In the genomic region with DNA sequence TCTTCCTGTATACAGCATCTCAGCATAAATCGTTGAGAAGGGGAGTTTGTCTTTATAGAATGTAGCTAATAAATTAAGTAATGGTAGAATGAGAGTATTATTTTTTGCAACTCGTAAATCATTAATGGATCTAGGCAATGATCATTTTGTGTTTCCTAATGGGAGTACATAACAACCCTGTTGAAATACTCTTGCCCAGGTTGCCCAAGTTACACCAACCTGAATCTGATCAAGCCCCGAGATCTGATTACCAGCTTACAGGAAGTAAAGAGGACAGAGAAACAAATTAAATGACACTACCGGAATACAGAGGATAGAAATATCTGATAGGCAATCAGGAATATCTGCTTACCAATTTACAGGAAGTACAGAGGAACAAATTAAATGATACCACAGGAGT, we compare ENCODE assay signal across 24 cellular contexts.
"Had no signal": no experiment of that assay in that cellular context is flagged by ENCODE, and none has a peak within 500 bp of the region (broad histone marks: within the 10 kb centered on the region; RNA-seq: fewer than 3 reads in every experiment).

No MANE protein-coding gene starts in this region.

- H3K27me3 ChIP-seq: colonic mucosa, foreskin keratinocyte, gastroesophageal sphincter, heart left ventricle had no signal

- H3K27me3 Mint-ChIP-seq: central memory CD8-positive, alpha-beta T cell; dendritic cell treated with granulocyte-macrophage colony-stimulating factor and Interleukin-4, amounts not matched to agents 40 ng/mL and 50 ng/mL, for 4 days; effector memory CD8-positive, alpha-beta T cell had no signal

- H3K4me1 Mint-ChIP-seq: central memory CD8-positive, alpha-beta T cell; endodermal cell had no signal

- DNase-seq: cerebellar nuclear complex; colonic mucosa; cortex of kidney; effector CD8-positive, alpha-beta T cell; effector memory CD8-positive, alpha-beta T cell; endodermal cell; erythroblast; foreskin keratinocyte; heart left ventricle; hippocampal formation; left cardiac atrium; left ventricle myocardium inferior; lower lobe of right lung; mesendoderm; midbrain had no signal

- H3K27ac Mint-ChIP-seq: dendritic cell treated with granulocyte-macrophage colony-stimulating factor and Interleukin-4, amounts not matched to agents 40 ng/mL and 50 ng/mL, for 4 days; effector memory CD8-positive, alpha-beta T cell; endodermal cell had no signal

- ATAC-seq: effector memory CD8-positive, alpha-beta T cell; esophagus mucosa; foreskin keratinocyte; gastroesophageal sphincter; heart left ventricle; left cardiac atrium; lower lobe of right lung had no signal

- H3K36me3 ChIP-seq: colonic mucosa, gastroesophageal sphincter, heart left ventricle, left ventricle myocardium inferior, lower lobe of right lung had no signal

- H3K4me1 ChIP-seq: colonic mucosa, foreskin keratinocyte, gastroesophageal sphincter, left ventricle myocardium inferior, lower lobe of right lung had no signal

- H3K9me3 Mint-ChIP-seq: central memory CD8-positive, alpha-beta T cell; effector memory CD8-positive, alpha-beta T cell had no signal

- H3K4me3 ChIP-seq: colonic mucosa, gastroesophageal sphincter, heart left ventricle, left ventricle myocardium inferior, lower lobe of right lung had no signal

- H3K27ac ChIP-seq: colonic mucosa, epithelial cell of prostate, foreskin keratinocyte, gastroesophageal sphincter, heart left ventricle, left ventricle myocardium inferior, lower lobe of right lung had no signal

- FAIRE-seq: endometrium, frontal cortex, islet of Langerhans, keratinocyte had no signal

- H3K9me3 ChIP-seq: colonic mucosa, gastroesophageal sphincter, lower lobe of right lung had no signal

- H3K4me3 Mint-ChIP-seq: central memory CD8-positive, alpha-beta T cell; dendritic cell treated with granulocyte-macrophage colony-stimulating factor and Interleukin-4, amounts not matched to agents 40 ng/mL and 50 ng/mL, for 4 days; effector memory CD8-positive, alpha-beta T cell; endodermal cell had no signal
